Comparison of ENCODE assay signal across 24 cellular contexts in genomic region chr15:75849167-75849566, GRCh38. TPM values are rescaled to one million over a fixed set of nuclear protein-coding genes. Genes with fewer than 3 reads are reported as not detected.
DNase-seq lines count a peak whose midpoint lies in the region; ATAC-seq, FAIRE-seq and TF ChIP-seq lines count a peak whose summit lies in the region.
"Had no signal": no experiment of that assay in that cellular context is flagged by ENCODE, and none has a peak within 500 bp of the region (broad histone marks: within the 10 kb centered on the region; RNA-seq: fewer than 3 reads in every experiment).

No MANE protein-coding gene starts in this region.

- TF ChIP-seq POLR2A in GM12891 (IDR thresholded peaks at IDR 0.05; ENCODE audit: low read depth, low read length): no peak

- peak; percentile 26 for FAIRE-seq in GM12891 (lab: Jason Lieb, UNC)
- FAIRE-seq: GM12878, H54 had no signal

- H3K4me3 Mint-ChIP-seq in CD4-positive, alpha-beta memory T cell: peak overlapping the region in 1 of 8 donors; percentile 58
- H3K4me3 Mint-ChIP-seq in WTC11: no peak overlapping the region
- H3K4me3 Mint-ChIP-seq: CD14-positive monocyte; CD4-positive, alpha-beta T cell; GM23338 had no signal

- no peak overlapping the region for H3K27ac ChIP-seq in CD4-positive, alpha-beta memory T cell (ENCODE audit: low read depth, low read length)
- H3K27ac ChIP-seq: A549; BLaER1 treated with 17β-estradiol and CSF1 and Interleukin-3, amounts not matched to agents 10 nM and 100 nM had no signal

- H3K27me3 Mint-ChIP-seq in CD4-positive, alpha-beta memory T cell: no peaks in the 10 kb centered on the region
- no peaks in the 10 kb centered on the region for H3K27me3 Mint-ChIP-seq in WTC11 (ENCODE audit: low read depth)
- H3K27me3 Mint-ChIP-seq: CD4-positive, alpha-beta T cell had no signal

- no peak overlapping the region for H2AFZ ChIP-seq in Loucy (ENCODE audit: low read length)
- H2AFZ ChIP-seq: GM23338 had no signal

- POLR2A ChIA-PET in CD4-positive, alpha-beta memory T cell (lab: Charles Lee; ENCODE audit: partially characterized antibody): no interaction called here
- POLR2A ChIA-PET in WTC11 (lab: Charles Lee): interaction anchor here (1.0 kb wide), 1 partner anchor 55 kb away, joined by 3 read pairs; no protein-coding TSS in a partner anchor

- ATAC-seq in WTC11 (no peak), GM19452 (IDR thresholded peaks at IDR 0.05; ENCODE audit: unreplicated experiment) (no peak)
- ATAC-seq: A549, GM12878, GM23338 had no signal

- H3K4me1 ChIP-seq in CD4-positive, alpha-beta memory T cell (ENCODE audit: insufficient read depth, low read length): peaks cover 77% of the 10 kb centered on the region
- H3K4me1 ChIP-seq in Loucy (ENCODE audit: insufficient read depth, low read length, poor library complexity, severe bottlenecking): peaks cover 77% of the 10 kb centered on the region

- no peaks in the 10 kb centered on the region for H3K9me3 ChIP-seq in CD4-positive, alpha-beta memory T cell (ENCODE audit: control insufficient read depth in 1 of 2, low read length in 2 of 2)
- no peaks in the 10 kb centered on the region for H3K9me3 ChIP-seq in Loucy (ENCODE audit: insufficient read depth, low read depth, low read length)
- H3K9me3 ChIP-seq: A549; BE2C; BLaER1 treated with 17β-estradiol and CSF1 and Interleukin-3, amounts not matched to agents 10 nM and 100 nM; HAP-1 had no signal

- TF ChIP-seq CTCF in Loucy (conservative IDR thresholded peaks at IDR 0.05; ENCODE audit: low read length) (no peak), WTC11 (IDR thresholded peaks at IDR 0.05) (no peak)

- CTCF ChIA-PET in CD4-positive, alpha-beta memory T cell (lab: Charles Lee; ENCODE audit: partially characterized antibody): interaction anchor here (1.4 kb wide), 1 partner anchor 121 kb away, joined by 3 read pairs; no protein-coding TSS in a partner anchor
- CTCF ChIA-PET in WTC11 (lab: Charles Lee): interaction anchor here (3.8 kb wide), 1 partner anchor 63 kb away, joined by 10 read pairs; no protein-coding TSS in a partner anchor

- H3F3A ChIP-seq in Loucy (ENCODE audit: low read depth): no peaks in the 10 kb centered on the region

- H3K79me2 ChIP-seq in Loucy (ENCODE audit: insufficient read depth, low read length): peaks cover 100% of the 10 kb centered on the region

- H3K4me2 ChIP-seq in Loucy (ENCODE audit: low read depth, low read length, poor library complexity, severe bottlenecking): peak overlapping the region; percentile 97
- H3K4me2 ChIP-seq: A549 had no signal

- DNase-seq in CD4-positive, alpha-beta memory T cell: no peak
- no peak for DNase-seq in GM12891 (ENCODE audit: insufficient read length, low spot score)
- no peak for DNase-seq in WTC11 (ENCODE audit: low spot score)
- no peak for DNase-seq in DMS153 (lab: John Stamatoyannopoulos, UW)
- DNase-seq in RKO (ENCODE audit: low spot score): no peak
- DNase-seq in iPS-NIHi11 (ENCODE audit: low spot score): no peak
- DNase-seq: 8988T; ACHN; AML-193; BE2C; Calu3; CD4-positive, alpha-beta T cell; COR-L47; EL; GDM1 had no signal

- H3K27ac Mint-ChIP-seq in CD4-positive, alpha-beta memory T cell: peak overlapping the region in 6 of 7 donors; percentile 20 to 55 (median 30)
- H3K27ac Mint-ChIP-seq in WTC11: 0 out of 2 replicates have a peak overlapping the region, but pooled peaks have one; percentile 25
- H3K27ac Mint-ChIP-seq: CD4-positive, alpha-beta T cell; GM23338 had no signal

- intact Hi-C loops in CD4-positive, alpha-beta memory T cell (cut with micrococcal nuclease): no loop called here

- peaks cover 4% of the 10 kb centered on the region for H3K36me3 ChIP-seq in CD4-positive, alpha-beta memory T cell (ENCODE audit: insufficient read depth, low read length)
- peaks cover 3% of the 10 kb centered on the region; the same call in 1 of the 2 replicates for H3K36me3 ChIP-seq in Loucy (ENCODE audit: insufficient read depth, low read length)
- H3K36me3 ChIP-seq: BE2C had no signal

- peaks cover 63 to 92% (median 81%) of the 10 kb centered on the region in 4 donors for H3K4me1 Mint-ChIP-seq in CD4-positive, alpha-beta memory T cell
- peaks cover 62% of the 10 kb centered on the region for H3K4me1 Mint-ChIP-seq in WTC11

- peaks cover 100% of the 10 kb centered on the region for H4K20me1 ChIP-seq in Loucy (ENCODE audit: insufficient read depth, low read length, poor library complexity, severe bottlenecking)

- peaks cover 13 to 23% of the 10 kb centered on the region in 2 donors for H3K36me3 Mint-ChIP-seq in CD4-positive, alpha-beta memory T cell
- H3K36me3 Mint-ChIP-seq in WTC11: peaks cover 10% of the 10 kb centered on the region

- no peak overlapping the region for H3K4me3 ChIP-seq in CD4-positive, alpha-beta memory T cell (ENCODE audit: low read length in 2 of 2)
- H3K4me3 ChIP-seq in Loucy (ENCODE audit: low read length, poor library complexity, severe bottlenecking): peak overlapping the region; percentile 89
- H3K4me3 ChIP-seq: A549; BLaER1 treated with 17β-estradiol and CSF1 and Interleukin-3, amounts not matched to agents 10 nM and 100 nM; GM12878; GM23338; HAP-1 had no signal

- H3K9me2 ChIP-seq in Loucy (replicated peaks; ENCODE audit: low read depth, low read length): no peaks in the 10 kb centered on the region

- H3K27me3 ChIP-seq in CD4-positive, alpha-beta memory T cell (ENCODE audit: insufficient read depth, low read length): no peaks in the 10 kb centered on the region
- H3K27me3 ChIP-seq in Loucy (ENCODE audit: insufficient read depth, low read length, poor library complexity, severe bottlenecking): no peaks in the 10 kb centered on the region
- H3K27me3 ChIP-seq: BE2C; BLaER1 treated with 17β-estradiol and CSF1 and Interleukin-3, amounts not matched to agents 10 nM and 100 nM had no signal

- H3K9ac ChIP-seq in Loucy (ENCODE audit: low read depth, low read length, poor library complexity, severe bottlenecking): peak overlapping the region; percentile 95
- H3K9ac ChIP-seq: BLaER1 treated with 17β-estradiol and CSF1 and Interleukin-3, amounts not matched to agents 10 nM and 100 nM had no signal

- no peaks in the 10 kb centered on the region for H3K9me3 Mint-ChIP-seq in CD4-positive, alpha-beta memory T cell
- no peaks in the 10 kb centered on the region for H3K9me3 Mint-ChIP-seq in WTC11
- H3K9me3 Mint-ChIP-seq: CD14-positive monocyte; CD4-positive, alpha-beta T cell; GM23338 had no signal

TF ChIP-seq in GM12891, 5 proteins besides CTCF, POLR2A, EP300 and RAD21:
- TF ChIP-seq PAX5 (IDR thresholded peaks at IDR 0.05; ENCODE audit: insufficient read depth, low read length, severe bottlenecking) (no peak), POLR2AphosphoS5 (IDR thresholded peaks at IDR 0.05; ENCODE audit: low read depth, low read length) (no peak), POU2F2 (IDR thresholded peaks at IDR 0.05; ENCODE audit: low read depth, low read length) (no peak), SPI1 (IDR thresholded peaks at IDR 0.05; ENCODE audit: low read depth, low read length) (no peak), TAF1 (IDR thresholded peaks at IDR 0.05; ENCODE audit: low read depth, low read length) (no peak)

TF ChIP-seq in WTC11, 78 proteins besides CTCF, POLR2A, EP300 and RAD21:
- TF ChIP-seq ZSCAN18 (CRISPR knock-in tag; IDR thresholded peaks at IDR 0.05): no peak
- no peak for TF ChIP-seq TEAD1 (CRISPR knock-in tag; IDR thresholded peaks at IDR 0.05)
- TF ChIP-seq SP1 (CRISPR knock-in tag; conservative IDR thresholded peaks at IDR 0.05): no peak
TF ChIP-seq in WTC11: peak in this region for 0.

RNA-seq across cellular contexts. Expression of gene UBE2Q2, which starts 5.9 kb away (rescaled TPM):
- total RNA-seq in CD4-positive, alpha-beta memory T cell: 10 to 100 TPM; 38.0 to 42.9 TPM
- polyA plus RNA-seq in CD4-positive, alpha-beta memory T cell: 10 to 100 TPM; 58.9 to 67.1 TPM
- polyA plus RNA-seq in GM12891 (2012; ENCODE audit: low read depth, missing spikeins): 10.3 TPM
- total RNA-seq in WTC11 (2021): 26.1 to 28.2 TPM (median 27.0 TPM) in 3 replicates

RNA-seq across cellular contexts. Expression of gene FBXO22, which starts 54.5 kb away (rescaled TPM):
- total RNA-seq in CD4-positive, alpha-beta memory T cell: 10 to 100 TPM; 29.7 to 30.1 TPM
- polyA plus RNA-seq in CD4-positive, alpha-beta memory T cell: 10 to 100 TPM; 13.8 to 18.4 TPM
- polyA plus RNA-seq in GM12891 (2012; ENCODE audit: low read depth, missing spikeins): 45.2 TPM
- total RNA-seq in WTC11 (2021): 90.3 to 95.7 TPM (median 90.9 TPM) in 3 replicates
